20 cellular contexts compared by ENCODE assay signal in the genomic region with DNA sequence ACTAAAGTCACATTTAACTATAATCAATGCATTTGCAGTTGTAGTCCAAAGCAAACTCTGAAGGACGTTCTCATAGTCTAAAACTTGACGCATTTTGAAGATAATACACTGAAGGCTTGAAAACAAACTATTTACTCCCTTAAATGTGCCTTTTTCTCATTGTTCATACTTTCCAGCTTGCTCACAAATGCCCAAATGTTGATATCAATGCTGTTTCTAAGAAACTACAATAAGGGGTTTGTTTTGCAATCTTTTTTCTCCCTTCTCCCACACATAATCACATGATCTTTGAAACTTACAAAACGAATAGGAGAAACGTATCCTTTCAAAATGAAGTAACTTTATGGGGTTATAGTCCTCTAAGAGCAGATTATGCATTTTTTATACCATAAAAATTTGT.
DNase-seq lines count a peak whose midpoint lies in the region; ATAC-seq and TF ChIP-seq lines count a peak whose summit lies in the region.
"Had no signal": no experiment of that assay in that cellular context is flagged by ENCODE, and none has a peak within 500 bp of the region (broad histone marks: within the 10 kb centered on the region; RNA-seq: fewer than 3 reads in every experiment).

No MANE protein-coding gene starts in this region.

- CTCF ChIA-PET in Calu3 (lab: Charles Lee) = no interaction called here

- no peak overlapping the region for H3K4me3 Mint-ChIP-seq in Calu3 (ENCODE audit: low read depth, unreplicated experiment)
- H3K4me3 Mint-ChIP-seq: effector memory CD8-positive, alpha-beta T cell had no signal

- no peaks in the 10 kb centered on the region for H3K9me3 Mint-ChIP-seq in Calu3 (ENCODE audit: low read depth, unreplicated experiment)
- H3K9me3 Mint-ChIP-seq: effector memory CD8-positive, alpha-beta T cell had no signal

- no peak for DNase-seq in Right ventricle myocardium inferior (ENCODE audit: missing footprints)
- no peak for DNase-seq in Right ventricle myocardium superior
- peak; percentile 27 for DNase-seq in choroid plexus epithelial cell (ENCODE audit: low read depth)
- peak; percentile 25 for DNase-seq in iris pigment epithelial cell (ENCODE audit: low read depth)
- DNase-seq in NCI-H2227 treated with DMSO at 0.1 percent for 48 hours (lab: John Stamatoyannopoulos, UW) = no peak
- no peak for DNase-seq in SK-N-DZ (ENCODE audit: low spot score)
- DNase-seq in Calu3 = no peak
- DNase-seq in GM20000 (ENCODE audit: low spot score) = no peak
- DNase-seq: activated naive CD4-positive, alpha-beta T cell treated with anti-CD3 and anti-CD28 coated beads, Interleukin-2, amount 50 U/mL, for 16 hours; activated T-cell treated with anti-CD3 and anti-CD28 coated beads, Interleukin-2, amount 50 U/mL, for 48 hours; C1 segment of cervical spinal cord; effector memory CD8-positive, alpha-beta T cell; kidney; NCI-H187 treated with DMSO at 0.1 percent for 48 hours; occipital lobe; SK-N-SH had no signal

- TF ChIP-seq CTCF in choroid plexus epithelial cell (conservative IDR thresholded peaks at IDR 0.05; ENCODE audit: low read depth, low read length) (no peak), Calu3 (IDR thresholded peaks at IDR 0.05; ENCODE audit: unreplicated experiment) (no peak), GM20000 (IDR thresholded peaks at IDR 0.05; ENCODE audit: extremely low read depth, missing control alignments) (no peak)

- peak; percentile 50 for ATAC-seq in Right ventricle myocardium inferior
- no peak for ATAC-seq in Right ventricle myocardium superior (ENCODE audit: poor library complexity)
- ATAC-seq: A549; effector memory CD8-positive, alpha-beta T cell; HCT116; HepG2 had no signal

- H3K27me3 Mint-ChIP-seq in Calu3 (ENCODE audit: unreplicated experiment) = no peaks in the 10 kb centered on the region
- H3K27me3 Mint-ChIP-seq: effector memory CD8-positive, alpha-beta T cell had no signal

- no peaks in the 10 kb centered on the region for H3K4me1 Mint-ChIP-seq in Calu3 (ENCODE audit: low read depth, unreplicated experiment)

- intact Hi-C loops in Right ventricle myocardium inferior (cut with DNase I) (no loop called here), Right ventricle myocardium superior (cut with DNase I) (no loop called here), Calu3 (cut with micrococcal nuclease; ENCODE audit: unreplicated experiment) (no loop called here)

- no TSS peak for BruUV-seq in Calu3 (replicated peaks; lab: Mats Ljungman, UMichigan)

- no peak overlapping the region for H3K4me3 ChIP-seq in choroid plexus epithelial cell (ENCODE audit: low read depth, low read length)
- H3K4me3 ChIP-seq: A549, lung had no signal

- H3K27ac Mint-ChIP-seq in Calu3 (ENCODE audit: unreplicated experiment) = no peak overlapping the region
- H3K27ac Mint-ChIP-seq: effector memory CD8-positive, alpha-beta T cell had no signal

- H3K36me3 Mint-ChIP-seq in Calu3 (ENCODE audit: insufficient read depth, unreplicated experiment) = no peaks in the 10 kb centered on the region

Comparison
In these comparisons a context has a peak if more than half of its experiments do, and no peak if none do; other contexts are left out.
1. DNase-seq: peak in choroid plexus epithelial cell (single experiment) and iris pigment epithelial cell (single experiment); none in Right ventricle myocardium inferior (single experiment), Right ventricle myocardium superior (single experiment), NCI-H2227 treated with DMSO at 0.1 percent for 48 hours (single experiment), SK-N-DZ (single experiment), Calu3 (single experiment) and GM20000 (single experiment).